1 cellular context compared by ENCODE assay signal in the genomic region with DNA sequence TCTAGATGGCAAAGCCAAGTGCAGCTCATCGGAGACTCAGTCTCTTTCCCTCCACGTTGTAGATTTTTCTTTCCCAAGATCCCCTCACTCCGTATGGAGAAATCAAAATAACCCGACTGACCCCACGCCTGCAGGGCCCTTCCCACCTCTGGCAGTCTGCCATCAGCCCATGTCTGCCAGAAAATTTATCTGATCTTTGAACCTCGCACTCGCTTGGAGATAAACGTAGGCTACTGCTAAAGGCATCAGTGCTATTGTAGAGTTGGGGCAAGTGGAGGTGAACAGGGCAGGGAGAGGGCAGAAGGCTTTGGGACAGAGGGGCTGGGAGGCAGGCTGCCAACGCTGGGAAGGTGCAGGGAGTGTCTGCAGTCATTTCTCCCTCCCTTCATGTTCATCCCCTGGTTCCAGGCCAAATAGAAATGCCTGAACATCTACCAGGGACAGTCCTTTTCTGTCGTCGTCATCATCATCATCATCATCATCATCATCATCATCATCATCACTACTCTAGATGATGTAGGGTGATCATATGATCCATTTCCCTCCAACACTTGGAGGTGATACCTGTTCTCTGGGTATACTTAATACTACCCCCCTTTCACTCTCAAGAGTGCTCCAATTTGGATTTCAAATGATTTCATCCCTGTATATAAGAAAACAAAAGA.
TF ChIP-seq lines count a peak whose summit lies in the region.

No MANE protein-coding gene starts in this region.

TF ChIP-seq in HepG2, 621 proteins besides CTCF, POLR2A, EP300 and RAD21 (continued from another document):
- TF ChIP-seq ZNF572 (CRISPR knock-in tag; IDR thresholded peaks at IDR 0.05): no peak
- TF ChIP-seq, protein P1, sequence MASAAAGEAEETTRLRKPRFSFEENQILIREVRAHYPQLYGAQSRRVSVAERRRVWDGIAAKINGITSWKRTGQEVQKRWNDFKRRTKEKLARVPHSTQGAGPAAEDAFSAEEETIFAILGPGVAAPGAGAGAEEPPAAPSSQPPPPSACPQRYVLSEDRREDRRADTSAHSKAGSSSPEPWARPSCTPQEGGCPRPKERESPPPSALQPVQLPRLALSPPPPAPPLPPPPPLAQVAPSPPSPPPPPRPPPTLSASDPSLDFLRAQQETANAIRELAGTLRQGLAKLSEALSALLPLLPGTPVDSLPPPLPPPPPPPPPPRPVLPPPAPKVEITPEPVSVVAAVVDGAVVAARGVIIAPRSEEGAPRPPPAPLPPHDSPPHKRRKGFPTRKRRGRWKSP (CRISPR knock-in tag; IDR thresholded peaks at IDR 0.05): no peak
- TF ChIP-seq TRIM22 (IDR thresholded peaks at IDR 0.05): no peak
- no peak for TF ChIP-seq FIP1L1 (IDR thresholded peaks at IDR 0.05; ENCODE audit: borderline replicate concordance, insufficient read depth, low read depth, low read length)
- no peak for TF ChIP-seq MAFG (CRISPR knock-in tag; IDR thresholded peaks at IDR 0.05)
- TF ChIP-seq ZNF713 (CRISPR knock-in tag; IDR thresholded peaks at IDR 0.05): no peak
- TF ChIP-seq KAT2B (IDR thresholded peaks at IDR 0.05; ENCODE audit: borderline replicate concordance, low read depth, low read length): no peak
- no peak for TF ChIP-seq ZNF776 (CRISPR knock-in tag; IDR thresholded peaks at IDR 0.05)
- TF ChIP-seq MTF1 (CRISPR knock-in tag; IDR thresholded peaks at IDR 0.05): no peak
- no peak for TF ChIP-seq HMG20A (CRISPR knock-in tag; IDR thresholded peaks at IDR 0.05; ENCODE audit: borderline replicate concordance)
- no peak for TF ChIP-seq ERF (CRISPR knock-in tag; IDR thresholded peaks at IDR 0.05)
- TF ChIP-seq ZNF569 (CRISPR knock-in tag; IDR thresholded peaks at IDR 0.05; ENCODE audit: borderline replicate concordance): no peak
- TF ChIP-seq ATF2 (CRISPR knock-in tag; IDR thresholded peaks at IDR 0.05): no peak; the same call in 1 of the 2 replicates
- no peak for TF ChIP-seq ZNF75D (CRISPR knock-in tag; IDR thresholded peaks at IDR 0.05; ENCODE audit: borderline replicate concordance)
- no peak for TF ChIP-seq ZBTB44 (CRISPR knock-in tag; IDR thresholded peaks at IDR 0.05)
- no peak for TF ChIP-seq ZNF274 (CRISPR knock-in tag; IDR thresholded peaks at IDR 0.05)
- no peak for TF ChIP-seq ZNF782 (CRISPR knock-in tag; IDR thresholded peaks at IDR 0.05; ENCODE audit: borderline replicate concordance)
- TF ChIP-seq, protein P2, sequence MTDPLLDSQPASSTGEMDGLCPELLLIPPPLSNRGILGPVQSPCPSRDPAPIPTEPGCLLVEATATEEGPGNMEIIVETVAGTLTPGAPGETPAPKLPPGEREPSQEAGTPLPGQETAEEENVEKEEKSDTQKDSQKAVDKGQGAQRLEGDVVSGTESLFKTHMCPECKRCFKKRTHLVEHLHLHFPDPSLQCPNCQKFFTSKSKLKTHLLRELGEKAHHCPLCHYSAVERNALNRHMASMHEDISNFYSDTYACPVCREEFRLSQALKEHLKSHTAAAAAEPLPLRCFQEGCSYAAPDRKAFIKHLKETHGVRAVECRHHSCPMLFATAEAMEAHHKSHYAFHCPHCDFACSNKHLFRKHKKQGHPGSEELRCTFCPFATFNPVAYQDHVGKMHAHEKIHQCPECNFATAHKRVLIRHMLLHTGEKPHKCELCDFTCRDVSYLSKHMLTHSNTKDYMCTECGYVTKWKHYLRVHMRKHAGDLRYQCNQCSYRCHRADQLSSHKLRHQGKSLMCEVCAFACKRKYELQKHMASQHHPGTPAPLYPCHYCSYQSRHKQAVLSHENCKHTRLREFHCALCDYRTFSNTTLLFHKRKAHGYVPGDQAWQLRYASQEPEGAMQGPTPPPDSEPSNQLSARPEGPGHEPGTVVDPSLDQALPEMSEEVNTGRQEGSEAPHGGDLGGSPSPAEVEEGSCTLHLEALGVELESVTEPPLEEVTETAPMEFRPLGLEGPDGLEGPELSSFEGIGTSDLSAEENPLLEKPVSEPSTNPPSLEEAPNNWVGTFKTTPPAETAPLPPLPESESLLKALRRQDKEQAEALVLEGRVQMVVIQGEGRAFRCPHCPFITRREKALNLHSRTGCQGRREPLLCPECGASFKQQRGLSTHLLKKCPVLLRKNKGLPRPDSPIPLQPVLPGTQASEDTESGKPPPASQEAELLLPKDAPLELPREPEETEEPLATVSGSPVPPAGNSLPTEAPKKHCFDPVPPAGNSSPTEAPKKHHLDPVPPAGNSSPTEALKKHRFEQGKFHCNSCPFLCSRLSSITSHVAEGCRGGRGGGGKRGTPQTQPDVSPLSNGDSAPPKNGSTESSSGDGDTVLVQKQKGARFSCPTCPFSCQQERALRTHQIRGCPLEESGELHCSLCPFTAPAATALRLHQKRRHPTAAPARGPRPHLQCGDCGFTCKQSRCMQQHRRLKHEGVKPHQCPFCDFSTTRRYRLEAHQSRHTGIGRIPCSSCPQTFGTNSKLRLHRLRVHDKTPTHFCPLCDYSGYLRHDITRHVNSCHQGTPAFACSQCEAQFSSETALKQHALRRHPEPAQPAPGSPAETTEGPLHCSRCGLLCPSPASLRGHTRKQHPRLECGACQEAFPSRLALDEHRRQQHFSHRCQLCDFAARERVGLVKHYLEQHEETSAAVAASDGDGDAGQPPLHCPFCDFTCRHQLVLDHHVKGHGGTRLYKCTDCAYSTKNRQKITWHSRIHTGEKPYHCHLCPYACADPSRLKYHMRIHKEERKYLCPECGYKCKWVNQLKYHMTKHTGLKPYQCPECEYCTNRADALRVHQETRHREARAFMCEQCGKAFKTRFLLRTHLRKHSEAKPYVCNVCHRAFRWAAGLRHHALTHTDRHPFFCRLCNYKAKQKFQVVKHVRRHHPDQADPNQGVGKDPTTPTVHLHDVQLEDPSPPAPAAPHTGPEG (CRISPR knock-in tag; IDR thresholded peaks at IDR 0.05): no peak
- TF ChIP-seq PRPF4 (IDR thresholded peaks at IDR 0.05; ENCODE audit: low read depth, low read length, poor library complexity, severe bottlenecking): no peak
- TF ChIP-seq HOXA7 (CRISPR knock-in tag; IDR thresholded peaks at IDR 0.05): no peak
- no peak for TF ChIP-seq ZNF878 (CRISPR knock-in tag; IDR thresholded peaks at IDR 0.05)
- TF ChIP-seq ZNF317 (CRISPR knock-in tag; IDR thresholded peaks at IDR 0.05): no peak
